ENCODE assay signal across 16 cellular contexts in the genomic region with DNA sequence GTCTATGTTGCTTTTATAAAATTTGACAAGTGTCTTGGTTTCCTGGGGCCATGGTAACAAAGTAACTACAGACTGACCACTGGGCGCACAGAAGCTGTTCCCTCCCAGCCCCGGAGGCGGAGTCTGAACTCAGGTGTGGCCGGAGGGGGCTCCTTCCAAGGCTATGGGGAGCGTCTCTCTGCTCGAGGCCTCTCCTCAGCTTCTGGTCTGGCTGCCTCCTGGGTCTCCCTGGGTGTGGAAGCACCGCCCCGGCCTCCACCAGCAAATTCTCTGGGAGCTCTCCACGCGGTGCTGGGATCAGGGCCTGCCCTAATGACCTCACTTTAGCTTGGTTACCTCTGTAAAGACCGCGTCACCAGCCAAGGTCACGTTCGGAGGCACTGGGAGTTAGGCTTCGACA. TPM values are rescaled to one million over a fixed set of nuclear protein-coding genes. Genes with fewer than 3 reads are reported as not detected.
DNase-seq lines count a peak whose midpoint lies in the region; ATAC-seq and TF ChIP-seq lines count a peak whose summit lies in the region.
"Had no signal": no experiment of that assay in that cellular context is flagged by ENCODE, and none has a peak within 500 bp of the region (broad histone marks: within the 10 kb centered on the region; RNA-seq: fewer than 3 reads in every experiment).

No MANE protein-coding gene starts in this region.

- H3K36me3 ChIP-seq in mesenchymal stem cell (ENCODE audit: control insufficient read depth in 1 of 2, insufficient read depth in 2 of 2, low read depth in 1 of 2, low read length in 2 of 2), result no peaks in the 10 kb centered on the region
- no peaks in the 10 kb centered on the region for H3K36me3 ChIP-seq in SK-N-SH (replicated peaks in 1 of 2; ENCODE audit: control insufficient read depth in 1 of 2, insufficient read depth in 2 of 2, low read length in 1 of 2)

- no peak overlapping the region for H3K14ac ChIP-seq in mesenchymal stem cell (ENCODE audit: low read length in 2 of 2)

- no peak overlapping the region for H4K91ac ChIP-seq in mesenchymal stem cell (ENCODE audit: low read length)

- H3F3A ChIP-seq in SK-N-SH (replicated peaks; ENCODE audit: insufficient read depth), result no peaks in the 10 kb centered on the region

- ATAC-seq in Right ventricle myocardium inferior, result no peak
- no peak for ATAC-seq in left ventricle myocardium superior
- ATAC-seq in left lobe of liver, result peak; percentile 17
- ATAC-seq: GM12878 had no signal

- intact Hi-C loops in Right ventricle myocardium inferior (cut with DNase I), result no loop called here
- intact Hi-C loops in left ventricle myocardium superior (cut with micrococcal nuclease), result no loop called here

- H3K18ac ChIP-seq in mesenchymal stem cell (ENCODE audit: low read depth in 1 of 2, low read length in 2 of 2), result no peak overlapping the region

- POLR2A ChIA-PET in SK-N-SH (lab: Yijun Ruan, JAX), result no interaction called here

- CTCF ChIA-PET in SK-N-SH (lab: Yijun Ruan, JAX), result no interaction called here

- H3K4me3 ChIP-seq in mesenchymal stem cell (ENCODE audit: insufficient read depth in 1 of 2, low read depth in 1 of 2, low read length in 2 of 2) (no peak overlapping the region), SK-N-SH (ENCODE audit: low read depth in 2 of 2, low read length in 1 of 2) (no peak overlapping the region)
- H3K4me3 ChIP-seq: GM12878 had no signal

- no peak overlapping the region for H2BK120ac ChIP-seq in mesenchymal stem cell (ENCODE audit: low read depth, low read length)

- no peaks in the 10 kb centered on the region for H3K79me2 ChIP-seq in SK-N-SH (ENCODE audit: insufficient read depth)

- no peak overlapping the region for H2BK12ac ChIP-seq in mesenchymal stem cell (ENCODE audit: low read length in 2 of 2)

- H4K8ac ChIP-seq in mesenchymal stem cell (ENCODE audit: low read length), result no peak overlapping the region

- no peak overlapping the region for H2BK5ac ChIP-seq in mesenchymal stem cell (ENCODE audit: low read depth, low read length, poor library complexity, severe bottlenecking)

- H3K27ac ChIP-seq in mesenchymal stem cell (ENCODE audit: low read length, poor library complexity, severe bottlenecking) (no peak overlapping the region), SK-N-SH (ENCODE audit: low read depth in 2 of 2, low read length in 1 of 2) (no peak overlapping the region)
- H3K27ac ChIP-seq: 22Rv1 had no signal

- H3K27me3 ChIP-seq in mesenchymal stem cell (ENCODE audit: control insufficient read depth in 1 of 2, insufficient read depth in 1 of 2, low read length in 2 of 2) (peaks cover 0 to 31% of the 10 kb centered on the region in 2 experiments), SK-N-SH (ENCODE audit: insufficient read depth) (no peaks in the 10 kb centered on the region)

- WGBS in mesenchymal stem cell, result 78% methylated on average over 15 of the region's 15 CpGs
- 76% methylated on average over 9 of the region's 15 CpGs for WGBS in SK-N-SH (ENCODE audit: low lambda C conversion rate)

- no peak overlapping the region for H2AFZ ChIP-seq in mesenchymal stem cell (ENCODE audit: low read depth, low read length)
- H2AFZ ChIP-seq in SK-N-SH (ENCODE audit: low read depth), result no peak overlapping the region

- H3K9me3 ChIP-seq in mesenchymal stem cell (ENCODE audit: control insufficient read depth, low read length), result no peaks in the 10 kb centered on the region
- no peaks in the 10 kb centered on the region for H3K9me3 ChIP-seq in SK-N-SH

- H3K4me1 ChIP-seq in mesenchymal stem cell (ENCODE audit: control insufficient read depth, insufficient read depth, low read depth, low read length), result peaks cover 6% of the 10 kb centered on the region
- no peaks in the 10 kb centered on the region for H3K4me1 ChIP-seq in SK-N-SH (ENCODE audit: control insufficient read depth in 1 of 2, insufficient read depth in 2 of 2, low read depth in 1 of 2, low read length in 1 of 2)

- H4K20me1 ChIP-seq in SK-N-SH (ENCODE audit: insufficient read depth), result no peaks in the 10 kb centered on the region

- no peak overlapping the region for H2BK15ac ChIP-seq in mesenchymal stem cell (ENCODE audit: low read depth, poor library complexity, severe bottlenecking)

- no peak for TF ChIP-seq EP300 in SK-N-SH (IDR thresholded peaks at IDR 0.05; ENCODE audit: borderline replicate concordance in 1 of 2, low read depth in 1 of 2, low read length in 1 of 2)

- TF ChIP-seq RAD21 in SK-N-SH (IDR thresholded peaks at IDR 0.05; ENCODE audit: low read length), result no peak

- no peak overlapping the region for H3K4ac ChIP-seq in mesenchymal stem cell (ENCODE audit: low read depth in 1 of 2, low read length in 2 of 2)

- no peak overlapping the region for H3K9ac ChIP-seq in mesenchymal stem cell (ENCODE audit: low read length)
- H3K9ac ChIP-seq in SK-N-SH, result no peak overlapping the region

- no peaks in the 10 kb centered on the region for H3K79me1 ChIP-seq in mesenchymal stem cell (replicated peaks; ENCODE audit: low read length, poor library complexity, severe bottlenecking)

- H3K4me2 ChIP-seq in mesenchymal stem cell (ENCODE audit: low read length, poor library complexity, severe bottlenecking) (no peak overlapping the region), SK-N-SH (no peak overlapping the region)

- H2AK5ac ChIP-seq in mesenchymal stem cell (ENCODE audit: low read length, severe bottlenecking), result no peak overlapping the region

- TF ChIP-seq CTCF in SK-N-SH (IDR thresholded peaks at IDR 0.05), result no peak

- DNase-seq in Right ventricle myocardium inferior (ENCODE audit: missing footprints) (peak; percentile 63), left ventricle myocardium superior (no peak), cerebellar cortex (ENCODE audit: low spot score) (peak; percentile 35), left lobe of liver (ENCODE audit: low spot score) (no peak), superior temporal gyrus (ENCODE audit: extremely low spot score) (peak; percentile 48), mesenchymal stem cell (no peak), SK-N-SH (no peak)
- no peak for DNase-seq in effector CD8-positive, alpha-beta T cell (lab: John Stamatoyannopoulos, UW)
- DNase-seq: DND-41, GDM1, NCI-H1417, NCI-H187 treated with DMSO at 0.1 percent for 48 hours, NCI-H446, NCI-H69 had no signal

- H3K23ac ChIP-seq in mesenchymal stem cell (ENCODE audit: low read length in 2 of 2), result no peak overlapping the region

- no peaks in the 10 kb centered on the region for H3K9me2 ChIP-seq in SK-N-SH

TF ChIP-seq in SK-N-SH, 30 proteins besides CTCF, POLR2A, EP300 and RAD21:
- TF ChIP-seq RFX5 (IDR thresholded peaks at IDR 0.05; ENCODE audit: low read length) (no peak), NRF1 (IDR thresholded peaks at IDR 0.05; ENCODE audit: low read depth, low read length) (no peak)

RNA-seq across cellular contexts. Expression of a gene that starts 45.7 kb away (rescaled TPM):
- total RNA-seq in Right ventricle myocardium inferior (not detected), left ventricle myocardium superior (not detected), left lobe of liver (99.6 TPM)
- polyA plus RNA-seq in mesenchymal stem cell (2013, experiment 1 of 2), result not detected
- polyA plus RNA-seq in mesenchymal stem cell (2013, experiment 2 of 2), result not detected
- 0.16 TPM in 1 of 2 replicates, not detected in the other for polyA plus RNA-seq in SK-N-SH (2012; rRNA removed)
- 0.04 TPM in 1 of 2 replicates, not detected in the other for polyA plus RNA-seq in SK-N-SH (2012; cell fraction: cytosol; rRNA removed)
- polyA plus RNA-seq in SK-N-SH (2012; cell fraction: nucleus; rRNA removed), result 0.02 TPM in 1 of 2 replicates, not detected in the other
- total RNA-seq: GM12878 had no signal
- polyA plus RNA-seq: GM12878 had no signal

Comparison
In these comparisons a context has a peak if more than half of its experiments do, and no peak if none do; other contexts are left out.
1. DNase-seq: peak in Right ventricle myocardium inferior (single experiment), cerebellar cortex (single experiment) and superior temporal gyrus (single experiment); none in left ventricle myocardium superior (single experiment), left lobe of liver (single experiment), mesenchymal stem cell (single experiment), SK-N-SH (single experiment) and effector CD8-positive, alpha-beta T cell (single experiment).
2. RNA of a gene that starts 45.7 kb away (total RNA-seq): 99.6 TPM in left lobe of liver (single experiment); not detected in left ventricle myocardium superior (single experiment) and not detected in Right ventricle myocardium inferior (single experiment); every median in the first group is over 10 times any median in the second.